ENCODE assay signal across 22 cellular contexts in genomic region chr1:160773088-160773487, GRCh38. TPM values are rescaled to one million over a fixed set of nuclear protein-coding genes. Genes with fewer than 3 reads are reported as not detected.
A peak's percentile ranks its signal among the peaks of the same experiment; 100 is the strongest.
DNase-seq lines count a peak whose midpoint lies in the region; ATAC-seq and TF ChIP-seq lines count a peak whose summit lies in the region.
"Had no signal": no experiment of that assay in that cellular context is flagged by ENCODE, and none has a peak within 500 bp of the region (broad histone marks: within the 10 kb centered on the region; RNA-seq: fewer than 3 reads in every experiment).

No MANE protein-coding gene starts in this region.

- H3K4me3 ChIP-seq in KMS-11 (IDR thresholded peaks at IDR 0.05; ENCODE audit: insufficient read depth, low read depth, low read length) (peak overlapping the region; percentile 39), ovary (no peak overlapping the region)
- H3K4me3 ChIP-seq: BLaER1 had no signal

- peaks cover 8% of the 10 kb centered on the region for H3K36me3 Mint-ChIP-seq in natural killer cell treated with Interleukin-12 subunit alpha and Interleukin-12 subunit beta and Interleukin-15 and Interleukin-18, amount 100 ng/mL, for 72 hours
- no peaks in the 10 kb centered on the region for H3K36me3 Mint-ChIP-seq in natural killer cell
- peaks cover 3% of the 10 kb centered on the region for H3K36me3 Mint-ChIP-seq in activated T-helper 1 cell treated with anti-CD3 and anti-CD28 coated beads, Interleukin-12 subunit alpha, Interleukin-12 subunit beta, Interleukin-2, Interleukin-4 antibody, amounts not matched to agents 30 ng/mL and 10 ng/mL and 1 ng/mL, durations not matched to agents 14 hours and 24 hours and 36 hours (ENCODE audit: low read depth)

- DNase-seq in natural killer cell treated with Interleukin-12 subunit alpha and Interleukin-12 subunit beta and Interleukin-15 and Interleukin-18, amount 100 ng/mL, for 72 hours (ENCODE audit: low spot score) = no peak
- DNase-seq in natural killer cell (no peak), ovary (no peak)
- no peak for DNase-seq in activated T-helper 1 cell treated with anti-CD3 and anti-CD28 coated beads, Interleukin-12 subunit alpha, Interleukin-12 subunit beta, Interleukin-2, Interleukin-4 antibody, amounts not matched to agents 30 ng/mL and 10 ng/mL and 1 ng/mL, durations not matched to agents 14 hours and 24 hours and 36 hours (ENCODE audit: low spot score)
- no peak for DNase-seq in stimulated activated CD4-positive, alpha-beta T cell treated with anti-CD3 and anti-CD28 coated beads, Interleukin-4, amount 100 ng/mL, for 24 hours
- DNase-seq: CD4-positive, alpha-beta T cell; COR-L47; DMS79 treated with DMSO at 0.1 percent for 48 hours; Kasumi-1; NCI-H1417 treated with DMSO at 0.1 percent for 48 hours; NCI-H187; NCI-H446; NCI-H526; OCI-M1; Right ventricle myocardium superior had no signal

- ATAC-seq in natural killer cell treated with Interleukin-12 subunit alpha and Interleukin-12 subunit beta and Interleukin-15 and Interleukin-18, amount 100 ng/mL, for 72 hours = no peak
- ATAC-seq in natural killer cell (no peak), GM21528 (IDR thresholded peaks at IDR 0.05; ENCODE audit: low FRiP score, unreplicated experiment) (no peak)
- ATAC-seq: HCT116 had no signal

- TF ChIP-seq EP300 in ovary (IDR thresholded peaks at IDR 0.05) = no peak

- intact Hi-C loops in natural killer cell (cut with micrococcal nuclease) = no loop called here
- intact Hi-C loops in activated T-helper 1 cell treated with anti-CD3 and anti-CD28 coated beads, Interleukin-12 subunit alpha, Interleukin-12 subunit beta, Interleukin-2, Interleukin-4 antibody, amounts not matched to agents 30 ng/mL and 10 ng/mL and 1 ng/mL, durations not matched to agents 14 hours and 24 hours and 36 hours (cut with micrococcal nuclease) = loop anchor here (1.0 kb wide), 1 partner anchor 9 kb away; no protein-coding TSS in a partner anchor
- intact Hi-C loops in ovary (cut with DNase I) = no loop called here

- no peak overlapping the region for H3K27ac ChIP-seq in KMS-11
- H3K27ac ChIP-seq in ovary = no peak overlapping the region
- H3K27ac ChIP-seq: BLaER1 had no signal

- peak overlapping the region; percentile 62 to 75 for H3K27ac Mint-ChIP-seq in natural killer cell treated with Interleukin-12 subunit alpha and Interleukin-12 subunit beta and Interleukin-15 and Interleukin-18, amount 100 ng/mL, for 72 hours
- H3K27ac Mint-ChIP-seq in natural killer cell = no peak overlapping the region
- H3K27ac Mint-ChIP-seq in activated T-helper 1 cell treated with anti-CD3 and anti-CD28 coated beads, Interleukin-12 subunit alpha, Interleukin-12 subunit beta, Interleukin-2, Interleukin-4 antibody, amounts not matched to agents 30 ng/mL and 10 ng/mL and 1 ng/mL, durations not matched to agents 14 hours and 24 hours and 36 hours = peak overlapping the region; percentile 80
- H3K27ac Mint-ChIP-seq: CD4-positive, alpha-beta T cell had no signal

- H3K9me3 ChIP-seq in ovary = no peaks in the 10 kb centered on the region
- H3K9me3 ChIP-seq: BLaER1 had no signal

- H2AFZ ChIP-seq in KMS-11 (ENCODE audit: low read depth) = no peak overlapping the region

- H3K9me3 Mint-ChIP-seq in natural killer cell treated with Interleukin-12 subunit alpha and Interleukin-12 subunit beta and Interleukin-15 and Interleukin-18, amount 100 ng/mL, for 72 hours = no peaks in the 10 kb centered on the region
- H3K9me3 Mint-ChIP-seq in natural killer cell = no peaks in the 10 kb centered on the region
- H3K9me3 Mint-ChIP-seq in activated T-helper 1 cell treated with anti-CD3 and anti-CD28 coated beads, Interleukin-12 subunit alpha, Interleukin-12 subunit beta, Interleukin-2, Interleukin-4 antibody, amounts not matched to agents 30 ng/mL and 10 ng/mL and 1 ng/mL, durations not matched to agents 14 hours and 24 hours and 36 hours = no peaks in the 10 kb centered on the region
- H3K9me3 Mint-ChIP-seq: CD4-positive, alpha-beta T cell had no signal

- H3K4me2 ChIP-seq in KMS-11 = 0 out of 2 replicates have a peak overlapping the region, but pooled peaks have one; percentile 0
- H3K4me2 ChIP-seq: BLaER1 had no signal

- H3K4me1 ChIP-seq in KMS-11 (ENCODE audit: low read depth, poor library complexity, severe bottlenecking) = peaks cover 30% of the 10 kb centered on the region
- no peaks in the 10 kb centered on the region for H3K4me1 ChIP-seq in ovary (ENCODE audit: insufficient read depth)

- 80 to 86% (median 81%) methylated on average over 3 of the region's 3 CpGs for WGBS in ovary, 3 donors

- H3K9ac ChIP-seq in KMS-11 = no peak overlapping the region
- H3K9ac ChIP-seq: BLaER1 had no signal

- no peaks in the 10 kb centered on the region for H3K36me3 ChIP-seq in KMS-11 (ENCODE audit: insufficient read depth)
- H3K36me3 ChIP-seq in ovary = no peaks in the 10 kb centered on the region
- H3K36me3 ChIP-seq: BLaER1 had no signal

- H3K79me2 ChIP-seq in KMS-11 (ENCODE audit: insufficient read depth, low read depth) = no peaks in the 10 kb centered on the region

- H3K4me3 Mint-ChIP-seq in natural killer cell treated with Interleukin-12 subunit alpha and Interleukin-12 subunit beta and Interleukin-15 and Interleukin-18, amount 100 ng/mL, for 72 hours = no peak overlapping the region
- no peak overlapping the region for H3K4me3 Mint-ChIP-seq in natural killer cell
- H3K4me3 Mint-ChIP-seq in activated T-helper 1 cell treated with anti-CD3 and anti-CD28 coated beads, Interleukin-12 subunit alpha, Interleukin-12 subunit beta, Interleukin-2, Interleukin-4 antibody, amounts not matched to agents 30 ng/mL and 10 ng/mL and 1 ng/mL, durations not matched to agents 14 hours and 24 hours and 36 hours = no peak overlapping the region
- H3K4me3 Mint-ChIP-seq: CD4-positive, alpha-beta T cell had no signal

- peaks cover 50 to 65% of the 10 kb centered on the region in 2 donors for H3K4me1 Mint-ChIP-seq in natural killer cell treated with Interleukin-12 subunit alpha and Interleukin-12 subunit beta and Interleukin-15 and Interleukin-18, amount 100 ng/mL, for 72 hours (ENCODE audit: low read depth in 2 of 2)
- H3K4me1 Mint-ChIP-seq in natural killer cell = peaks cover 4 to 11% of the 10 kb centered on the region in 2 donors
- H3K4me1 Mint-ChIP-seq in activated T-helper 1 cell treated with anti-CD3 and anti-CD28 coated beads, Interleukin-12 subunit alpha, Interleukin-12 subunit beta, Interleukin-2, Interleukin-4 antibody, amounts not matched to agents 30 ng/mL and 10 ng/mL and 1 ng/mL, durations not matched to agents 14 hours and 24 hours and 36 hours (ENCODE audit: low read depth) = peaks cover 65% of the 10 kb centered on the region

- TF ChIP-seq CTCF in natural killer cell (IDR thresholded peaks at IDR 0.05) = no peak
- no peak for TF ChIP-seq CTCF in KMS-11 (conservative IDR thresholded peaks at IDR 0.05; ENCODE audit: low read depth, low read length)
- TF ChIP-seq CTCF in ovary (IDR thresholded peaks at IDR 0.05) = no peak

- H3K27me3 Mint-ChIP-seq in natural killer cell treated with Interleukin-12 subunit alpha and Interleukin-12 subunit beta and Interleukin-15 and Interleukin-18, amount 100 ng/mL, for 72 hours = peaks cover 0 to 3% of the 10 kb centered on the region in 2 donors
- H3K27me3 Mint-ChIP-seq in natural killer cell (ENCODE audit: low read depth in 2 of 2) = no peaks in the 10 kb centered on the region
- no peaks in the 10 kb centered on the region for H3K27me3 Mint-ChIP-seq in activated T-helper 1 cell treated with anti-CD3 and anti-CD28 coated beads, Interleukin-12 subunit alpha, Interleukin-12 subunit beta, Interleukin-2, Interleukin-4 antibody, amounts not matched to agents 30 ng/mL and 10 ng/mL and 1 ng/mL, durations not matched to agents 14 hours and 24 hours and 36 hours (ENCODE audit: insufficient read depth)
- H3K27me3 Mint-ChIP-seq: CD4-positive, alpha-beta T cell had no signal

- no peaks in the 10 kb centered on the region for H4K20me1 ChIP-seq in KMS-11 (ENCODE audit: insufficient read depth)
- H4K20me1 ChIP-seq: BLaER1 had no signal

- no peak for TF ChIP-seq POLR2A in ovary (IDR thresholded peaks at IDR 0.05)

- no peaks in the 10 kb centered on the region for H3K27me3 ChIP-seq in KMS-11 (ENCODE audit: insufficient read depth, low read depth)
- H3K27me3 ChIP-seq in ovary = no peaks in the 10 kb centered on the region
- H3K27me3 ChIP-seq: BLaER1 had no signal

RNA-seq across cellular contexts. Expression of gene LY9, which starts 22.9 kb away (rescaled TPM):
- total RNA-seq in natural killer cell treated with Interleukin-12 subunit alpha and Interleukin-12 subunit beta and Interleukin-15 and Interleukin-18, amount 100 ng/mL, for 72 hours = 1 to 10 TPM in 1 of 2 donors, under 1 TPM in 1; 0.92 to 1.2 TPM
- total RNA-seq in natural killer cell = 10 to 100 TPM; 30.3 to 47.1 (median 34.4) TPM
- 0.49 and 0.71 TPM in 2 replicates for total RNA-seq in activated T-helper 1 cell treated with anti-CD3 and anti-CD28 coated beads, Interleukin-12 subunit alpha, Interleukin-12 subunit beta, Interleukin-2, Interleukin-4 antibody, amounts not matched to agents 30 ng/mL and 10 ng/mL and 1 ng/mL, durations not matched to agents 14 hours and 24 hours and 36 hours
- total RNA-seq in ovary = under 1 TPM in 5 of 7 donors, not detected in 2; 0.15 to 0.90 (median 0.45) TPM
- 1 to 10 TPM in 1 of 2 donors, under 1 TPM in 1; 0.24 to 2.9 TPM for polyA plus RNA-seq in ovary
- total RNA-seq: H1, MCF 10A, Right ventricle myocardium superior, SK-MEL-5 had no signal
- polyA plus RNA-seq: H1 had no signal

RNA-seq across cellular contexts. Expression of gene SLAMF7, which starts 34.0 kb away (rescaled TPM):
- 1,000 to 10,000 TPM in 1 of 2 donors, 100 to 1,000 TPM in 1; 677 to 1,669 TPM for total RNA-seq in natural killer cell treated with Interleukin-12 subunit alpha and Interleukin-12 subunit beta and Interleukin-15 and Interleukin-18, amount 100 ng/mL, for 72 hours
- total RNA-seq in natural killer cell = 100 to 1,000 TPM; 191 to 301 (median 227) TPM
- total RNA-seq in activated T-helper 1 cell treated with anti-CD3 and anti-CD28 coated beads, Interleukin-12 subunit alpha, Interleukin-12 subunit beta, Interleukin-2, Interleukin-4 antibody, amounts not matched to agents 30 ng/mL and 10 ng/mL and 1 ng/mL, durations not matched to agents 14 hours and 24 hours and 36 hours = 43.7 and 53.6 TPM in 2 replicates
- total RNA-seq in ovary = 1 to 10 TPM in 2 of 7 donors, under 1 TPM in 4, not detected in 1; 0.32 to 3.7 (median 0.84) TPM
- 1 to 10 TPM in 1 of 2 donors, under 1 TPM in 1; 0.36 to 7.3 TPM for polyA plus RNA-seq in ovary
- total RNA-seq: H1 had no signal
- polyA plus RNA-seq: H1 had no signal

Comparison
In these comparisons a context has a peak if more than half of its experiments do, and no peak if none do; other contexts are left out.
1. H3K27ac Mint-ChIP-seq: peak in natural killer cell treated with Interleukin-12 subunit alpha and Interleukin-12 subunit beta and Interleukin-15 and Interleukin-18, amount 100 ng/mL, for 72 hours (2 of 2) and activated T-helper 1 cell treated with anti-CD3 and anti-CD28 coated beads, Interleukin-12 subunit alpha, Interleukin-12 subunit beta, Interleukin-2, Interleukin-4 antibody, amounts not matched to agents 30 ng/mL and 10 ng/mL and 1 ng/mL, durations not matched to agents 14 hours and 24 hours and 36 hours (single experiment); none in natural killer cell (0 of 2).
2. RNA of gene LY9, which starts 22.9 kb away (total RNA-seq): 30.3 to 47.1 TPM in natural killer cell; 0.92 to 1.2 TPM in natural killer cell treated with Interleukin-12 subunit alpha and Interleukin-12 subunit beta and Interleukin-15 and Interleukin-18, amount 100 ng/mL, for 72 hours, 0.49 to 0.71 TPM in activated T-helper 1 cell treated with anti-CD3 and anti-CD28 coated beads, Interleukin-12 subunit alpha, Interleukin-12 subunit beta, Interleukin-2, Interleukin-4 antibody, amounts not matched to agents 30 ng/mL and 10 ng/mL and 1 ng/mL, durations not matched to agents 14 hours and 24 hours and 36 hours and 0.15 to 0.90 TPM in ovary; every median in the first group is over 10 times any median in the second.